In the genomic region with DNA sequence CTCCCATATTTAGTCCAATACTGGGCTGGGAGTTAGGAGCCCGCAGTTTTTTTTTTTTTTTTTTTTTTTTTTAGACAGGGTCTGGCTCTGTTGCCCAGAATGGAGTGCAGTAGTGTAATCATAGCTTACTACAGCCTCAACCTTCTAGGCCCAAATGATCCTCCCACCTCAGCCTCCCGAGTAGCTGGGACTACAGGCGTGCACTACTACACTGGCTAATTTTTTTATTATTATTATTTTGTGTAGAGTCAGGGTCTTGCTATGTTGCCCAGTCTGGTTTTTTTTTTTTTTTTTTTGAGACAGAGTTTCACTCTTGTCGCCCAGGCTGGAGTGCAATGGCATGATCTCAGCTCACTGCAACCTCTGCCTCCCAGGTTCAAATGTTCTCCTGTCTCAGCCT, we compare ENCODE assay signal across 4 cellular contexts. TPM values are rescaled to one million over a fixed set of nuclear protein-coding genes. Genes with fewer than 3 reads are reported as not detected.
"Had no signal": no experiment of that assay in that cellular context is flagged by ENCODE, and none has a peak within 500 bp of the region (broad histone marks: within the 10 kb centered on the region; RNA-seq: fewer than 3 reads in every experiment).

No MANE protein-coding gene starts in this region.

RNA-seq across cellular contexts. Expression of a gene that starts 13.7 kb away (rescaled TPM):
- total RNA-seq: naive thymus-derived CD8-positive, alpha-beta T cell; natural killer cell; natural killer cell treated with Interleukin-12 subunit alpha and Interleukin-12 subunit beta and Interleukin-15 and Interleukin-18, amount 100 ng/mL, for 72 hours; skeletal muscle tissue had no signal
- polyA plus RNA-seq: naive thymus-derived CD8-positive, alpha-beta T cell had no signal
